In the genomic region with DNA sequence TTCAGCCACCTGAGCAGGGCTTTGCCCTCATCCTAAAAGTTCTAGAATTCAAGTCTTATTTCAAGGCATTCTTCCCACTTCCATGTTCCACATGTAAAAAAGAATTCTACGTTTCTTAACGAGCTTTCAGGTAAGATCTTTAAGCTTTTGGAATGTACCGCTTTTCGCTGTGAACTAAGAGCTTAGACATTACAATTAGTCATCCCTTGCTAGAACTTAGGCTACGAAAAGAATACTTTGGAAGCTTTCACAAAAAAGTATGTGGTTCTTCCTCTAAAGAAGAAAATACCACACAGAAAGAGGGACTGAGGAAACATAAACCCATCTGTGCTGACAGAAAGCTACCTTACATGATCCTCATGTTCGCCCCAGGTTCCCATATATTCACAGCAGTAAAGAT, we compare ENCODE assay signal across 10 cellular contexts. TPM values are rescaled to one million over a fixed set of nuclear protein-coding genes. Genes with fewer than 3 reads are reported as not detected.
DNase-seq lines count a peak whose midpoint lies in the region; ATAC-seq and TF ChIP-seq lines count a peak whose summit lies in the region.
"Had no signal": no experiment of that assay in that cellular context is flagged by ENCODE, and none has a peak within 500 bp of the region (broad histone marks: within the 10 kb centered on the region; RNA-seq: fewer than 3 reads in every experiment).

No MANE protein-coding gene starts in this region.

- TF ChIP-seq CTCF in esophagus muscularis mucosa (IDR thresholded peaks at IDR 0.05) = no peak

- TF ChIP-seq POLR2A in esophagus muscularis mucosa (IDR thresholded peaks at IDR 0.05; ENCODE audit: low read depth) = no peak

- no peaks in the 10 kb centered on the region for H3K36me3 ChIP-seq in SJSA1
- no peaks in the 10 kb centered on the region for H3K36me3 ChIP-seq in esophagus muscularis mucosa
- H3K36me3 ChIP-seq in rectal smooth muscle tissue (ENCODE audit: control insufficient read depth, insufficient read depth, low read length) = no peaks in the 10 kb centered on the region

- H3K4me1 ChIP-seq in SJSA1 (replicated peaks) (peaks cover 28% of the 10 kb centered on the region), esophagus muscularis mucosa (peaks cover 19 to 47% (median 36%) of the 10 kb centered on the region in 4 donors), rectal smooth muscle tissue (ENCODE audit: control insufficient read depth, insufficient read depth, low read length) (peaks cover 3% of the 10 kb centered on the region)

- no peak for ATAC-seq in GM19397 (IDR thresholded peaks at IDR 0.05; ENCODE audit: unreplicated experiment)

- H3K4me3 ChIP-seq in GM08714 (ENCODE audit: low read length) (0 out of 2 replicates have a peak overlapping the region, but pooled peaks have one; percentile 8), SJSA1 (peak overlapping the region; percentile 60; the same call in 1 of the 2 replicates), esophagus muscularis mucosa (peak overlapping the region in 2 of 4 donors; percentile 76 to 80), rectal smooth muscle tissue (ENCODE audit: low read length) (no peak overlapping the region)

- peak in 1 of 2 experiments; percentile 9 for DNase-seq in SJSA1 (ENCODE audit: low read depth in 1 of 2, low spot score in 2 of 2)
- no peak for DNase-seq in esophagus muscularis mucosa (ENCODE audit: extremely low spot score)
- DNase-seq in amygdala (lab: John Stamatoyannopoulos, UW) = no peak
- no peak for DNase-seq in HuH-7.5 (ENCODE audit: low spot score)
- no peak for DNase-seq in foreskin melanocyte
- DNase-seq: activated CD4-positive, CD25-positive, alpha-beta regulatory T cell; KG1 had no signal

- H3K27ac ChIP-seq in SJSA1 (peak overlapping the region; percentile 36), esophagus muscularis mucosa (replicated peaks in 1 of 4) (peak overlapping the region; percentile 90 to 95 (median 93)), rectal smooth muscle tissue (ENCODE audit: low read depth, low read length) (peak overlapping the region; percentile 55)

- H3K27me3 ChIP-seq in SJSA1 (replicated peaks) (no peaks in the 10 kb centered on the region), esophagus muscularis mucosa (no peaks in the 10 kb centered on the region), rectal smooth muscle tissue (ENCODE audit: control insufficient read depth, insufficient read depth, low read length) (no peaks in the 10 kb centered on the region)

- WGBS in esophagus muscularis mucosa = 71% methylated on average over 6 of the region's 6 CpGs

- no peak overlapping the region for H3K9ac ChIP-seq in rectal smooth muscle tissue (ENCODE audit: low read length)

- intact Hi-C loops in esophagus muscularis mucosa (cut with DNase I) = no loop called here

- H3K9me3 ChIP-seq in SJSA1 (replicated peaks) = no peaks in the 10 kb centered on the region
- no peaks in the 10 kb centered on the region for H3K9me3 ChIP-seq in esophagus muscularis mucosa

- TF ChIP-seq EP300 in esophagus muscularis mucosa (IDR thresholded peaks at IDR 0.05) = no peak

RNA-seq across cellular contexts. Expression of a gene that starts 1.9 kb away (rescaled TPM):
- total RNA-seq in SJSA1 (2014; rRNA removed; shearing (Covaris generic)) = 38.4 and 46.4 TPM in 2 replicates
- 100 to 1,000 TPM; 214 to 328 (median 272) TPM for total RNA-seq in esophagus muscularis mucosa

RNA-seq across cellular contexts. Expression of a gene that starts 2.2 kb away (rescaled TPM):
- total RNA-seq in SJSA1 (2014; rRNA removed; shearing (Covaris generic)) = 4.1 TPM in 1 of 2 replicates, not detected in the other
- total RNA-seq in esophagus muscularis mucosa = 10 to 100 TPM in 1 of 4 donors, 1 to 10 TPM in 3; 9.1 to 10.0 (median 9.2) TPM

RNA-seq across cellular contexts. Expression of a gene that starts 24.6 kb away (rescaled TPM):
- total RNA-seq in SJSA1 (2014; rRNA removed; shearing (Covaris generic)) = 51.2 and 76.8 TPM in 2 replicates
- total RNA-seq in esophagus muscularis mucosa = 100 to 1,000 TPM in 2 of 4 donors, 10 to 100 TPM in 2; 86.8 to 103 (median 98.0) TPM

RNA-seq across cellular contexts. Expression of a gene that starts 27.2 kb away (rescaled TPM):
- total RNA-seq in SJSA1 (2014; rRNA removed; shearing (Covaris generic)) = not detected in 2 replicates
- not detected for total RNA-seq in esophagus muscularis mucosa

RNA-seq across cellular contexts. Expression of a gene that starts 34.0 kb away (rescaled TPM):
- total RNA-seq in SJSA1 (2014; rRNA removed; shearing (Covaris generic)) = 23.5 and 46.9 TPM in 2 replicates
- 10 to 100 TPM; 43.5 to 58.1 (median 48.1) TPM for total RNA-seq in esophagus muscularis mucosa

Comparison
In these comparisons a context has a peak if more than half of its experiments do, and no peak if none do; other contexts are left out.
1. H3K27ac ChIP-seq: peak in every context shown above with its lines; median percentile 93 in esophagus muscularis mucosa; 55 in rectal smooth muscle tissue; 36 in SJSA1.